In the genomic region with DNA sequence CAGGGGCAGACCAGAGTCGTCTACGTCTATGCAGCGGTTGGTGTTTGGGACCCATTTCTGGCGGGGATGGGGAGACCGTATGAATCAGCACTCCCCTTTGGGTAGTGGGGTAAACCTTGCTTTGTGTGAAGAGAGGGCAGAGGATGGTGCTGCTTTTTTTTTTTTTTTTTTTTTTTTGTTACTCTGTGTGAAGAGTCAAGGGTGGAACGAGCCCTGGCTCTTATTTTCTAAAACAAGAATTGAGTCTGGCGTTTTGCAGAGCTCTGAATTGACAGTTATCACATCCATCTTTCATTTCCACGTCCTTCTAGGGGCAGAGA, we compare ENCODE assay signal across 8 cellular contexts. TPM values are rescaled to one million over a fixed set of nuclear protein-coding genes. Genes with fewer than 3 reads are reported as not detected.
A peak's percentile ranks its signal among the peaks of the same experiment; 100 is the strongest.
DNase-seq lines count a peak whose midpoint lies in the region; ATAC-seq, FAIRE-seq and TF ChIP-seq lines count a peak whose summit lies in the region.

No MANE protein-coding gene starts in this region.

- H3K9ac ChIP-seq in HepG2 (ENCODE audit: insufficient read depth, low read depth, low read length), result peak overlapping the region; percentile 93

- H3K27me3 ChIP-seq in HepG2 (ENCODE audit: control insufficient read depth in 1 of 2, insufficient read depth in 2 of 2, low read length in 2 of 2), result no peaks in the 10 kb centered on the region; a peak in 1 of 5 replicates
- no peaks in the 10 kb centered on the region for H3K27me3 ChIP-seq in thyroid gland

- BruUV-seq in HepG2 (replicated peaks; lab: Mats Ljungman, UMichigan), result no TSS peak

- CTCF ChIA-PET in HepG2 (lab: Yijun Ruan, JAX; ENCODE audit: low intra/inter-chr PET ratio, low total read pairs), result no interaction called here

- in situ Hi-C loops in KBM-7 (cut with MboI; ENCODE audit: low pct_unique_long_range_greater_than_20kb, low sequenced_read_pairs) (no loop called here), HepG2 (cut with HindIII; ENCODE audit: extremely low pct_ligation_motif_present, low pct_unique_long_range_greater_than_20kb) (no loop called here)

- intact Hi-C loops in HepG2 (cut with micrococcal nuclease; ENCODE audit: unreplicated experiment), result loop anchor here (10.0 kb wide), 2 partner anchors 308 to 442 kb away; partner anchors contain the start of gene FRYL
- intact Hi-C loops in thyroid gland (cut with DNase I), result no loop called here

- no peak for TF ChIP-seq RAD21 in HepG2 (CRISPR knock-in tag; IDR thresholded peaks at IDR 0.05)

- FAIRE-seq in HepG2 (lab: Jason Lieb, UNC), result no peak

- WGBS in adipose tissue, 3 donors, result 1% methylated on average over 8 of the region's 8 CpGs
- WGBS in HepG2 (ENCODE audit: low lambda C conversion rate), result 2% methylated on average over 8 of the region's 8 CpGs
- WGBS in thyroid gland, 2 donors, result 2% methylated on average over 8 of the region's 8 CpGs

- TF ChIP-seq CTCF in AG10803 (conservative IDR thresholded peaks at IDR 0.05; ENCODE audit: low read length) (no peak), HepG2 (CRISPR knock-in tag; IDR thresholded peaks at IDR 0.05) (no peak), thyroid gland (IDR thresholded peaks at IDR 0.05) (no peak)

- H3K4me3 ChIP-seq in AG10803 (ENCODE audit: low read length), result peak overlapping the region; percentile 84
- peak overlapping the region; percentile 88 to 99 (median 91) for H3K4me3 ChIP-seq in HepG2 (replicated peaks in 1 of 3; ENCODE audit: insufficient read depth in 1 of 3, low read depth in 2 of 3, low read length in 3 of 3)
- peak overlapping the region in 2 of 3 donors; percentile 65 to 87 for H3K4me3 ChIP-seq in thyroid gland (replicated peaks in 1 of 3)

- H3K27ac ChIP-seq in adipose tissue (ENCODE audit: low read depth, low read length) (peak overlapping the region; percentile 84), HepG2 (ENCODE audit: extremely low read length, insufficient read depth, low read length) (peak overlapping the region; percentile 91), thyroid gland (peak overlapping the region in 2 of 3 donors; percentile 95 to 97)

- peak overlapping the region; percentile 82 for H3K4me2 ChIP-seq in HepG2 (ENCODE audit: low read depth, low read length)

- no peak for TF ChIP-seq POLR2A in HepG2 (IDR thresholded peaks at IDR 0.05; ENCODE audit: insufficient read depth in 1 of 2, low read depth in 2 of 2, low read length in 2 of 2)
- no peak for TF ChIP-seq POLR2A in thyroid gland (IDR thresholded peaks at IDR 0.05)

- H3K9me3 ChIP-seq in HepG2 (ENCODE audit: low read length) (no peaks in the 10 kb centered on the region), thyroid gland (no peaks in the 10 kb centered on the region)

- peaks cover 51% of the 10 kb centered on the region for H3K79me2 ChIP-seq in HepG2 (ENCODE audit: insufficient read depth, low read length)

- peaks cover 29% of the 10 kb centered on the region for H4K20me1 ChIP-seq in HepG2 (ENCODE audit: insufficient read depth, low read length)

- no peak overlapping the region for H2AFZ ChIP-seq in HepG2 (ENCODE audit: low read length)

- H3K36me3 ChIP-seq in HepG2 (replicated peaks in 1 of 2; ENCODE audit: control insufficient read depth in 1 of 2, insufficient read depth in 2 of 2, low read length in 2 of 2) (no peaks in the 10 kb centered on the region), thyroid gland (no peaks in the 10 kb centered on the region)

- ATAC-seq in HepG2 (no peak), HG03520 (IDR thresholded peaks at IDR 0.05; ENCODE audit: unreplicated experiment) (no peak), GM19328 (IDR thresholded peaks at IDR 0.05; ENCODE audit: unreplicated experiment) (no peak)

- H3K4me1 ChIP-seq in HepG2 (ENCODE audit: insufficient read depth, low read length) (peaks cover 59% of the 10 kb centered on the region), thyroid gland (peaks cover 33 to 48% of the 10 kb centered on the region in 2 donors)

- no peak for DNase-seq in AG10803 (ENCODE audit: low read depth)
- peak; percentile 42 for DNase-seq in KBM-7
- no peak for DNase-seq in HepG2 (ENCODE audit: low spot score)
- no peak for DNase-seq in thyroid gland
- DNase-seq in 8988T, result no peak

- TF ChIP-seq EP300 in HepG2 (IDR thresholded peaks at IDR 0.05; ENCODE audit: low read depth in 2 of 2, low read length in 2 of 2) (no peak), HepG2 (CRISPR knock-in tag; IDR thresholded peaks at IDR 0.05; ENCODE audit: borderline replicate concordance) (no peak)

- POLR2A ChIA-PET in HepG2 (lab: Yijun Ruan, JAX), result no interaction called here

TF ChIP-seq in HepG2, 621 proteins besides CTCF, POLR2A, EP300 and RAD21:
- 0 out of 2 replicates have a peak, but pooled peaks have one; percentile 23 for TF ChIP-seq ZNF362 (CRISPR knock-in tag; IDR thresholded peaks at IDR 0.05; ENCODE audit: borderline replicate concordance)
- no peak for TF ChIP-seq ZNF562 (CRISPR knock-in tag; IDR thresholded peaks at IDR 0.05; ENCODE audit: borderline replicate concordance)
- TF ChIP-seq RFX3 (CRISPR knock-in tag; IDR thresholded peaks at IDR 0.05), result no peak
- no peak for TF ChIP-seq ZFP36L2 (CRISPR knock-in tag; IDR thresholded peaks at IDR 0.05)
TF ChIP-seq in HepG2: peak in this region for 1.

RNA-seq across cellular contexts. Expression of gene SLAIN2, which starts 1.2 kb away (rescaled TPM):
- polyA plus RNA-seq in adipose tissue (10 to 100 TPM; 12.3 to 45.2 (median 30.4) TPM), HepG2 (2011; rRNA removed) (20.4 and 22.5 TPM in 2 replicates)
- total RNA-seq in HepG2 (2016; rRNA removed; fragmentation: Illumina TruSeq; extraction: Trizol) (20.0 and 20.7 TPM in 2 replicates), thyroid gland (100 to 1,000 TPM in 1 of 4 donors, 10 to 100 TPM in 3; 40.8 to 191 (median 82.5) TPM)
- 13.9 and 17.5 TPM in 2 replicates for total RNA-seq in HepG2 (2016; cell fraction: cytosol; rRNA removed; fragmentation: Illumina TruSeq; extraction: Trizol; ENCODE audit: low read depth)
- 16.3 and 22.8 TPM in 2 replicates for total RNA-seq in HepG2 (2016; cell fraction: insoluble cytoplasmic fraction; rRNA removed; fragmentation: Illumina TruSeq; extraction: Trizol)
- total RNA-seq in HepG2 (2016; cell fraction: membrane; rRNA removed; fragmentation: Illumina TruSeq; extraction: Trizol), result 18.8 and 20.0 TPM in 2 replicates
- 12.7 and 22.6 TPM in 2 replicates for total RNA-seq in HepG2 (2016; cell fraction: nucleus; rRNA removed; fragmentation: Illumina TruSeq; extraction: Trizol)
- polyA plus RNA-seq in HepG2 (2011; cell fraction: cytosol; rRNA removed), result 10.4 and 17.0 TPM in 2 replicates
- 8.0 and 8.2 TPM in 2 replicates for polyA plus RNA-seq in HepG2 (2011; cell fraction: nucleus; rRNA removed)
- polyA plus RNA-seq in HepG2 (2012), result 26.5 and 27.1 TPM in 2 replicates
- polyA plus RNA-seq in HepG2 (2016; cell fraction: cytosol; fragmentation: Illumina TruSeq; extraction: Trizol; ENCODE audit: low read depth), result 5.5 and 5.7 TPM in 2 replicates
- 23.2 and 28.6 TPM in 2 replicates for polyA plus RNA-seq in HepG2 (2016; cell fraction: insoluble cytoplasmic fraction; fragmentation: Illumina TruSeq; extraction: Trizol; ENCODE audit: low read depth)
- 16.2 and 17.9 TPM in 2 replicates for polyA plus RNA-seq in HepG2 (2016; cell fraction: membrane; fragmentation: Illumina TruSeq; extraction: Trizol; ENCODE audit: low read depth)
- polyA plus RNA-seq in HepG2 (2016; cell fraction: nucleus; fragmentation: Illumina TruSeq; extraction: Trizol; ENCODE audit: insufficient read depth, low read depth), result 22.1 and 22.2 TPM in 2 replicates
- polyA minus RNA-seq in HepG2 (2011; rRNA and poly(A)+ RNA removed; ENCODE audit: low replicate concordance), result 15.3 and 16.0 TPM in 2 replicates
- polyA minus RNA-seq in HepG2 (2011; cell fraction: cytosol; rRNA and poly(A)+ RNA removed), result 8.3 and 11.8 TPM in 2 replicates
- polyA minus RNA-seq in HepG2 (2011; cell fraction: nucleus; rRNA and poly(A)+ RNA removed), result 29.0 and 30.6 TPM in 2 replicates
